Comparison of ENCODE assay signal across 22 cellular contexts in the genomic region with DNA sequence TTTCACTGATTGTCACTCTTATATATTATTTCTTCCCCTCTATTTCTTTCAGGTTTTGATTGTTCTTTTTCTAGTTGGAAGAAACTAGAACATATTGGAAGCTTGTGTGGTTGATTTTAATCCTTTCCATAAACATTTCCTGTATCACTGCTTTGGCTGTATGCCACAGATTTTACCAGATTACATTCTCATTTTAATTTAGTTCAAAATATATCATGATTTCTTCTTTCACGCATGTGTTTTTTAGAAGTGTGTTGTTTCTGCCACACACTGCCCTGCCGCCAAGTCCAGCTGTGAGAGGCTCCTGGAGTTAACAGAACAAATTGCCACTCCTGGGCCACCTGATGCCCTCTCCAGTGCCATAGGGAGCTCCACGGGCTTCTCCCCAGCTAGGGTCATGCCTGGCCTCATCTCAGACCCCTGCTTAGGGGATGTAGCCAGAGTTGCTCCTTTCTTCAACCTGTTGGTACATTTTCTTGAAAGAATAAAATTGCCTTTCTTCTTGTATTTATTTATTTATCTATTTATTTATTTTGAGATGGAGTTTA.
"Had no signal": no experiment of that assay in that cellular context is flagged by ENCODE, and none has a peak within 500 bp of the region (broad histone marks: within the 10 kb centered on the region; RNA-seq: fewer than 3 reads in every experiment).

No MANE protein-coding gene starts in this region.

- H3K4me1 ChIP-seq: foreskin keratinocyte, parathyroid adenoma had no signal

- H3K4me3 ChIP-seq: esophagus squamous epithelium, left ventricle myocardium inferior, lung, prostate gland, spleen, tibial nerve had no signal

- H3K27ac ChIP-seq: epithelial cell of prostate, esophagus squamous epithelium, foreskin keratinocyte, left ventricle myocardium inferior, parathyroid adenoma, prostate gland, spleen, tibial nerve had no signal

- H3K36me3 ChIP-seq: esophagus squamous epithelium, left ventricle myocardium inferior, prostate gland, spleen, tibial nerve had no signal

- H3K9me3 ChIP-seq: esophagus squamous epithelium, left ventricle myocardium inferior, prostate gland, spleen, tibial nerve had no signal

- DNase-seq: cerebellar nuclear complex; effector memory CD4-positive, alpha-beta T cell; esophagus squamous epithelium; foreskin keratinocyte; immature natural killer cell; kidney; left cardiac atrium; left ventricle myocardium inferior; naive thymus-derived CD4-positive, alpha-beta T cell; nephron progenitor cell; spleen; stimulated activated CD4-positive, alpha-beta T cell treated with anti-CD3 and anti-CD28 coated beads, Interleukin-15, amount 100 ng/mL, for 24 hours; stimulated activated CD4-positive, alpha-beta T cell treated with anti-CD3 and anti-CD28 coated beads, Interleukin-1b, Interleukin-23, amount 100 ng/mL, for 48 hours; stimulated activated CD4-positive, alpha-beta T cell treated with anti-CD3 and anti-CD28 coated beads, Interleukin-4, amount 100 ng/mL, for 24 hours had no signal

- H3K9ac ChIP-seq: parathyroid adenoma had no signal

- H3K4me1 Mint-ChIP-seq: immature natural killer cell; naive thymus-derived CD4-positive, alpha-beta T cell; stimulated activated memory B cell treated with anti-CD40 and anti-IgM and Interleukin-4, amounts not matched to agents 10 μg/mL and 1 μg/mL and 100 μg/mL, for 72 hours had no signal

- H3K27ac Mint-ChIP-seq: immature natural killer cell; naive thymus-derived CD4-positive, alpha-beta T cell; nephron progenitor cell; stimulated activated memory B cell treated with anti-CD40 and anti-IgM and Interleukin-4, amounts not matched to agents 10 μg/mL and 1 μg/mL and 100 μg/mL, for 72 hours; stimulated activated naive CD8-positive, alpha-beta T cell treated with anti-CD3 and anti-CD28 coated beads, Interleukin-15, Interleukin-2, amounts not matched to agents 100 ng/mL and 50 ng/mL, for 24 hours had no signal

- H3K27me3 ChIP-seq: esophagus squamous epithelium, foreskin keratinocyte, spleen, tibial nerve had no signal

- H3K79me2 ChIP-seq: parathyroid adenoma had no signal

- H3K4me3 Mint-ChIP-seq: immature natural killer cell; naive thymus-derived CD4-positive, alpha-beta T cell; nephron progenitor cell; stimulated activated memory B cell treated with anti-CD40 and anti-IgM and Interleukin-4, amounts not matched to agents 10 μg/mL and 1 μg/mL and 100 μg/mL, for 72 hours; stimulated activated naive CD8-positive, alpha-beta T cell treated with anti-CD3 and anti-CD28 coated beads, Interleukin-15, Interleukin-2, amounts not matched to agents 100 ng/mL and 50 ng/mL, for 24 hours had no signal

- H3K36me3 Mint-ChIP-seq: immature natural killer cell; naive thymus-derived CD4-positive, alpha-beta T cell; stimulated activated memory B cell treated with anti-CD40 and anti-IgM and Interleukin-4, amounts not matched to agents 10 μg/mL and 1 μg/mL and 100 μg/mL, for 72 hours had no signal

- H2AFZ ChIP-seq: parathyroid adenoma had no signal

- ATAC-seq: foreskin keratinocyte; left cardiac atrium; naive thymus-derived CD4-positive, alpha-beta T cell; sciatic nerve; stimulated activated memory B cell treated with anti-CD40 and anti-IgM and Interleukin-4, amounts not matched to agents 10 μg/mL and 1 μg/mL and 100 μg/mL, for 72 hours had no signal

- H3K9me3 Mint-ChIP-seq: immature natural killer cell; stimulated activated memory B cell treated with anti-CD40 and anti-IgM and Interleukin-4, amounts not matched to agents 10 μg/mL and 1 μg/mL and 100 μg/mL, for 72 hours; stimulated activated naive CD8-positive, alpha-beta T cell treated with anti-CD3 and anti-CD28 coated beads, Interleukin-15, Interleukin-2, amounts not matched to agents 100 ng/mL and 50 ng/mL, for 24 hours had no signal
